ENCODE assay signal across 8 cellular contexts in the genomic region with DNA sequence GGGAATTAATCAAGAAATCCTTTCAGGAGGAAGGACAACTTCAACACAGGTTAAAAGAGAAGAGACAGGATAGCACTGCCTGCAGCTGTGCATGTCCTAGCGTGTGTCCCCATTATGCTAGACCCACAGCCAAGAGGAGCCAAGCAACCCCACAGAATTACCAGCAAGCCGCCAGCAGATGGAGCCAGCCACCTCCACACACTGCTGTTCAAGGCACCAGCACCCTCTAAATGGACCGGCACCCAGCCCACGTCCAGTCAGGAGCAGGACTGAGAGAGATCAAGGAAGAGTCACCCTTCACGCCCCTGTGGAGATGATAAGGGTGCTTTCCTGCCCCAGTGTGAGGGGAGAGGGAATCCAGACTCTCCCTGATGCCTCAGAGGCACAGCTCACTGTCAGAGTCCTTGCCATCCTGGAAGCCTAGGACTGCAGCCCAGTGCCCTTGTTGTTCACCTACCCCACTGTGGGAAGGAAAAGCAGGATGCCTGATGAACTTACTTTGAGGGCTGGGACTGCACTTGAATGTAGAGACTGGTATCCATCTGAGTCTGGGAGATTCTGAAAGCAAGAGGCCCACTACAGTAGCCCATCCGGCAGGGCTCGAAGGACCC. TPM values are rescaled to one million over a fixed set of nuclear protein-coding genes. Genes with fewer than 3 reads are reported as not detected.
DNase-seq lines count a peak whose midpoint lies in the region; ATAC-seq and TF ChIP-seq lines count a peak whose summit lies in the region.

No MANE protein-coding gene starts in this region.

- H3K9me3 ChIP-seq in transverse colon, result no peaks in the 10 kb centered on the region

- peak; percentile 38 for TF ChIP-seq CTCF in natural killer cell (IDR thresholded peaks at IDR 0.05)
- TF ChIP-seq CTCF in transverse colon (IDR thresholded peaks at IDR 0.05), result peak; percentile 68 to 78 (median 72)

- peak overlapping the region in 1 of 4 donors; percentile 29 for H3K4me3 ChIP-seq in transverse colon

- peaks cover 36 to 44% of the 10 kb centered on the region in 2 donors for H3K27me3 Mint-ChIP-seq in natural killer cell (ENCODE audit: low read depth in 2 of 2)

- WGBS in transverse colon (ENCODE audit: low coverage in 1 of 2), 2 donors, result 47% methylated on average over 7 of the region's 7 CpGs; no CpG with 5 or more reads in 1 of the 2 donors

- peak overlapping the region; percentile 78 to 91 (median 86) for H3K27ac ChIP-seq in transverse colon

- peak; percentile 67 for ATAC-seq in GM19324 (IDR thresholded peaks at IDR 0.05; ENCODE audit: low FRiP score, unreplicated experiment)
- ATAC-seq in natural killer cell, result peak; percentile 42 to 72 (median 56)
- ATAC-seq in GM18520 (IDR thresholded peaks at IDR 0.05; ENCODE audit: unreplicated experiment), result no peak

- TF ChIP-seq POLR2A in transverse colon (IDR thresholded peaks at IDR 0.05), result no peak

- H3K4me1 Mint-ChIP-seq in natural killer cell, result peaks cover 0 to 18% of the 10 kb centered on the region in 2 donors

- DNase-seq in COLO829 (ENCODE audit: low spot score) (peak; percentile 18), NCI-H2196 (lab: John Stamatoyannopoulos, UW; ENCODE audit: unreplicated experiment) (peak; percentile 58), fibroblast of peridontal ligament (ENCODE audit: extremely low read depth) (peak; percentile 62), natural killer cell (no peak), transverse colon (peak; percentile 81)
- DNase-seq in activated CD8-positive, alpha-beta memory T cell treated with anti-CD3 and anti-CD28 coated beads, Interleukin-2, amount 50 U/mL, for 48 hours, result peak; percentile 65

- H3K27me3 ChIP-seq in transverse colon, result no peaks in the 10 kb centered on the region

- H3K4me3 Mint-ChIP-seq in natural killer cell, result no peak overlapping the region

- H3K4me1 ChIP-seq in transverse colon, result peaks cover 17 to 32% (median 29%) of the 10 kb centered on the region in 4 donors

- in situ Hi-C loops in transverse colon (cut with MboI; ENCODE audit: low pct_ligation_motif_present in 1 of 4, low pct_unique_long_range_greater_than_20kb in 1 of 4, low sequenced_read_pairs in 3 of 4), result loop anchor here in 1 of 4 donors (25.0 kb wide), 1 partner anchor 872 kb away; no protein-coding TSS in a partner anchor

- no peaks in the 10 kb centered on the region for H3K36me3 ChIP-seq in transverse colon

- H3K27ac Mint-ChIP-seq in natural killer cell, result no peak overlapping the region

- no peaks in the 10 kb centered on the region for H3K36me3 Mint-ChIP-seq in natural killer cell

- H3K9me3 Mint-ChIP-seq in natural killer cell, result no peaks in the 10 kb centered on the region

- no peak for TF ChIP-seq EP300 in transverse colon (IDR thresholded peaks at IDR 0.05; ENCODE audit: low read depth)

- intact Hi-C loops in natural killer cell (cut with micrococcal nuclease), result no loop called here
- intact Hi-C loops in transverse colon (cut with DNase I; ENCODE audit: low total_unique reads), result loop anchor here (10.0 kb wide), 1 partner anchor 564 kb away; no protein-coding TSS in a partner anchor

RNA-seq across cellular contexts. Expression of gene CTTNBP2NL, which starts 37.1 kb away (rescaled TPM):
- under 1 TPM; 0.07 to 0.94 (median 0.15) TPM for total RNA-seq in natural killer cell
- 10 to 100 TPM; 44.6 to 64.8 (median 52.4) TPM for total RNA-seq in transverse colon

Comparison
In these comparisons a context has a peak if more than half of its experiments do, and no peak if none do; other contexts are left out.
1. RNA of gene CTTNBP2NL, which starts 37.1 kb away (total RNA-seq): 44.6 to 64.8 TPM in transverse colon; 0.07 to 0.94 TPM in natural killer cell; every median in the first group is over 10 times any median in the second.